Comparison of ENCODE assay signal across 2 cellular contexts in the genomic region with DNA sequence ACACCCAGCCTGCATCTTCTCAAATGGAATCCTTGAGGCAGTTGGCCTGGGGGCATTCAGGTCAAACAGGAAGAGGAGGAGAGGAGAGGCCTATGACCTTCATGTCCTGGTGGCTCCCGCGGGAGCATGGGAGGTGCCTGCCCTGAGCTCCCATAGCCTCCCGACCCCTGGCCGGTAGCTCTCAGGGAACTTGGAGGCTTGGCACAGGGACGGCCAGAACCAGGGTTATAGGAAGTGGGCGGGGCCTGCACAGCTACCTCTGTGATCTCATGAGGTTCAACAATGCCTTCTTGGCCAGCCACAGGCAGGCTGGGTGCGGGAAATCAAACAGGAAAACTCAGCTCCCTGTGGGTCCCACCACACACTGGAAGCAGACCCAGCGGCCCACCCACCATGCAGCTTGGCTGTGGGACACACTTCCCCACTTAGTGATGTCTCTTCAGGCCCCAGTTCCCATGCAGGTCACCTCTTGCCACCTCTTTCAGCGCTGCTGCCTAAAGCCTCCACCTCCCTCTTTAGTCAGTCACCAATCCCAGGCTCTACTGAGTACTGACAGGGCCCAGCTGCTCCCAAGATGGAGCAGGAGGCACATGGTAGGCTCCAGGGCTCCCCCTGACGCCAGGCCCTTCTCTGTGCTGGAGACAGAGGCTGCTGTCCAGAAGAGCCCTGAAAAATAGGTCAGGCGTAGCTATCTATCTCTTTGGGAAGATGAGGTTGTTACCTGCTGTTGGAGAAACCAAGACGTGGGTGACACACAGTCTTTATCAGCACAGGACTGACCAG.
TF ChIP-seq lines count a peak whose summit lies in the region.

Gene SLFNL1, minus strand, starts transcription at position 200 of the 783 bp plus-strand sequence. CDS start 1,065 bp downstream, outside the sequence.

TF ChIP-seq in K562, 482 proteins besides CTCF, POLR2A, EP300 and RAD21:
- TF ChIP-seq POLR2G (IDR thresholded peaks at IDR 0.05; ENCODE audit: low read depth, low read length) (peak; percentile 73), RBM22 (IDR thresholded peaks at IDR 0.05; ENCODE audit: low read depth, low read length, poor library complexity, severe bottlenecking) (peak; percentile 45), TFAM (CRISPR knock-in tag; conservative IDR thresholded peaks at IDR 0.05) (no peak), YY1 (IDR thresholded peaks at IDR 0.05; ENCODE audit: borderline replicate concordance in 1 of 3, control insufficient read depth in 1 of 3, extremely low read depth in 1 of 3, insufficient read depth in 3 of 3, insufficient read length in 1 of 3, insufficient replicate concordance in 2 of 3, low read depth in 1 of 3, low read length in 2 of 3) (peak in 1 of 3 experiments; percentile 22), POLR2AphosphoS5 (IDR thresholded peaks at IDR 0.05; ENCODE audit: control insufficient read depth, insufficient read depth, low read depth, low read length) (peak; percentile 16; the same call in 1 of the 2 replicates), CBX1 (IDR thresholded peaks at IDR 0.05; ENCODE audit: low read depth) (no peak)
- TF ChIP-seq, protein P1, sequence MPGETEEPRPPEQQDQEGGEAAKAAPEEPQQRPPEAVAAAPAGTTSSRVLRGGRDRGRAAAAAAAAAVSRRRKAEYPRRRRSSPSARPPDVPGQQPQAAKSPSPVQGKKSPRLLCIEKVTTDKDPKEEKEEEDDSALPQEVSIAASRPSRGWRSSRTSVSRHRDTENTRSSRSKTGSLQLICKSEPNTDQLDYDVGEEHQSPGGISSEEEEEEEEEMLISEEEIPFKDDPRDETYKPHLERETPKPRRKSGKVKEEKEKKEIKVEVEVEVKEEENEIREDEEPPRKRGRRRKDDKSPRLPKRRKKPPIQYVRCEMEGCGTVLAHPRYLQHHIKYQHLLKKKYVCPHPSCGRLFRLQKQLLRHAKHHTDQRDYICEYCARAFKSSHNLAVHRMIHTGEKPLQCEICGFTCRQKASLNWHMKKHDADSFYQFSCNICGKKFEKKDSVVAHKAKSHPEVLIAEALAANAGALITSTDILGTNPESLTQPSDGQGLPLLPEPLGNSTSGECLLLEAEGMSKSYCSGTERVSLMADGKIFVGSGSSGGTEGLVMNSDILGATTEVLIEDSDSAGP (CRISPR knock-in tag; IDR thresholded peaks at IDR 0.05) = no peak
- TF ChIP-seq, protein P2, sequence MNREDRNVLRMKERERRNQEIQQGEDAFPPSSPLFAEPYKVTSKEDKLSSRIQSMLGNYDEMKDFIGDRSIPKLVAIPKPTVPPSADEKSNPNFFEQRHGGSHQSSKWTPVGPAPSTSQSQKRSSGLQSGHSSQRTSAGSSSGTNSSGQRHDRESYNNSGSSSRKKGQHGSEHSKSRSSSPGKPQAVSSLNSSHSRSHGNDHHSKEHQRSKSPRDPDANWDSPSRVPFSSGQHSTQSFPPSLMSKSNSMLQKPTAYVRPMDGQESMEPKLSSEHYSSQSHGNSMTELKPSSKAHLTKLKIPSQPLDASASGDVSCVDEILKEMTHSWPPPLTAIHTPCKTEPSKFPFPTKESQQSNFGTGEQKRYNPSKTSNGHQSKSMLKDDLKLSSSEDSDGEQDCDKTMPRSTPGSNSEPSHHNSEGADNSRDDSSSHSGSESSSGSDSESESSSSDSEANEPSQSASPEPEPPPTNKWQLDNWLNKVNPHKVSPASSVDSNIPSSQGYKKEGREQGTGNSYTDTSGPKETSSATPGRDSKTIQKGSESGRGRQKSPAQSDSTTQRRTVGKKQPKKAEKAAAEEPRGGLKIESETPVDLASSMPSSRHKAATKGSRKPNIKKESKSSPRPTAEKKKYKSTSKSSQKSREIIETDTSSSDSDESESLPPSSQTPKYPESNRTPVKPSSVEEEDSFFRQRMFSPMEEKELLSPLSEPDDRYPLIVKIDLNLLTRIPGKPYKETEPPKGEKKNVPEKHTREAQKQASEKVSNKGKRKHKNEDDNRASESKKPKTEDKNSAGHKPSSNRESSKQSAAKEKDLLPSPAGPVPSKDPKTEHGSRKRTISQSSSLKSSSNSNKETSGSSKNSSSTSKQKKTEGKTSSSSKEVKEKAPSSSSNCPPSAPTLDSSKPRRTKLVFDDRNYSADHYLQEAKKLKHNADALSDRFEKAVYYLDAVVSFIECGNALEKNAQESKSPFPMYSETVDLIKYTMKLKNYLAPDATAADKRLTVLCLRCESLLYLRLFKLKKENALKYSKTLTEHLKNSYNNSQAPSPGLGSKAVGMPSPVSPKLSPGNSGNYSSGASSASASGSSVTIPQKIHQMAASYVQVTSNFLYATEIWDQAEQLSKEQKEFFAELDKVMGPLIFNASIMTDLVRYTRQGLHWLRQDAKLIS (CRISPR knock-in tag; IDR thresholded peaks at IDR 0.05) = no peak
TF ChIP-seq in K562: peak in this region for 4.

TF ChIP-seq in HepG2, 621 proteins besides CTCF, POLR2A, EP300 and RAD21 (continues in another document):
- TF ChIP-seq ZNF225 (CRISPR knock-in tag; IDR thresholded peaks at IDR 0.05) (no peak), ZNF816 (CRISPR knock-in tag; IDR thresholded peaks at IDR 0.05; ENCODE audit: borderline replicate concordance) (no peak), RBM22 (optimal IDR thresholded peaks at IDR 0.05; ENCODE audit: low read length) (peak; percentile 90), POLR2G (IDR thresholded peaks at IDR 0.05; ENCODE audit: low read depth, low read length) (peak; percentile 56), ZNF383 (CRISPR knock-in tag; IDR thresholded peaks at IDR 0.05; ENCODE audit: borderline replicate concordance) (no peak), ZFP36L2 (CRISPR knock-in tag; IDR thresholded peaks at IDR 0.05) (no peak), PHB2 (IDR thresholded peaks at IDR 0.05; ENCODE audit: partially characterized antibody) (no peak), POLR2AphosphoS2 (IDR thresholded peaks at IDR 0.05; ENCODE audit: low read depth, low read length) (0 out of 2 replicates have a peak, but pooled peaks have one; percentile 34), ETV6 (CRISPR knock-in tag; conservative IDR thresholded peaks at IDR 0.05) (no peak), ERF (CRISPR knock-in tag; IDR thresholded peaks at IDR 0.05) (no peak), AGO1 (IDR thresholded peaks at IDR 0.05; ENCODE audit: low read depth, low read length, poor library complexity, severe bottlenecking) (peak; percentile 77), SMC3 (IDR thresholded peaks at IDR 0.05; ENCODE audit: low read length) (no peak), KDM5B (CRISPR knock-in tag; IDR thresholded peaks at IDR 0.05; ENCODE audit: borderline replicate concordance) (no peak), ZSCAN5A (CRISPR knock-in tag; IDR thresholded peaks at IDR 0.05; ENCODE audit: borderline replicate concordance) (no peak), YY1 (IDR thresholded peaks at IDR 0.05; ENCODE audit: insufficient read depth, insufficient replicate concordance, low read depth, low read length) (no peak), ZNF781 (CRISPR knock-in tag; IDR thresholded peaks at IDR 0.05; ENCODE audit: borderline replicate concordance, not compliant biosample characterization) (peak; percentile 49), ZNF761 (CRISPR knock-in tag; conservative IDR thresholded peaks at IDR 0.05) (no peak), SSRP1 (CRISPR knock-in tag; IDR thresholded peaks at IDR 0.05) (peak; percentile 7; the same call in 1 of the 2 replicates), ZNF326 (CRISPR knock-in tag; IDR thresholded peaks at IDR 0.05; ENCODE audit: borderline replicate concordance) (peak; percentile 36; the same call in 1 of the 2 replicates), POLR2AphosphoS5 (IDR thresholded peaks at IDR 0.05; ENCODE audit: low read depth, low read length) (peak; percentile 41; the same call in 1 of the 2 replicates), AGO2 (optimal IDR thresholded peaks at IDR 0.05; ENCODE audit: low read depth, low read length) (peak; percentile 94)
- TF ChIP-seq, protein P3, sequence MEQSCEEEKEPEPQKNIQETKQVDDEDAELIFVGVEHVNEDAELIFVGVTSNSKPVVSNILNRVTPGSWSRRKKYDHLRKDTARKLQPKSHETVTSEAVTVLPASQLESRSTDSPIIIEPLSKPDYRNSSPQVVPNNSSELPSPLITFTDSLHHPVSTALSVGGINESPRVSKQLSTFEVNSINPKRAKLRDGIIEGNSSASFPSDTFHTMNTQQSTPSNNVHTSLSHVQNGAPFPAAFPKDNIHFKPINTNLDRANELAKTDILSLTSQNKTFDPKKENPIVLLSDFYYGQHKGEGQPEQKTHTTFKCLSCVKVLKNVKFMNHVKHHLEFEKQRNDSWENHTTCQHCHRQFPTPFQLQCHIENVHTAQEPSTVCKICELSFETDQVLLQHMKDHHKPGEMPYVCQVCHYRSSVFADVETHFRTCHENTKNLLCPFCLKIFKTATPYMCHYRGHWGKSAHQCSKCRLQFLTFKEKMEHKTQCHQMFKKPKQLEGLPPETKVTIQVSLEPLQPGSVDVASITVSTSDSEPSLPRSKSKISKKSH (CRISPR knock-in tag; IDR thresholded peaks at IDR 0.05; ENCODE audit: borderline replicate concordance) = 0 out of 2 replicates have a peak, but pooled peaks have one; percentile 28
- TF ChIP-seq, protein P4, sequence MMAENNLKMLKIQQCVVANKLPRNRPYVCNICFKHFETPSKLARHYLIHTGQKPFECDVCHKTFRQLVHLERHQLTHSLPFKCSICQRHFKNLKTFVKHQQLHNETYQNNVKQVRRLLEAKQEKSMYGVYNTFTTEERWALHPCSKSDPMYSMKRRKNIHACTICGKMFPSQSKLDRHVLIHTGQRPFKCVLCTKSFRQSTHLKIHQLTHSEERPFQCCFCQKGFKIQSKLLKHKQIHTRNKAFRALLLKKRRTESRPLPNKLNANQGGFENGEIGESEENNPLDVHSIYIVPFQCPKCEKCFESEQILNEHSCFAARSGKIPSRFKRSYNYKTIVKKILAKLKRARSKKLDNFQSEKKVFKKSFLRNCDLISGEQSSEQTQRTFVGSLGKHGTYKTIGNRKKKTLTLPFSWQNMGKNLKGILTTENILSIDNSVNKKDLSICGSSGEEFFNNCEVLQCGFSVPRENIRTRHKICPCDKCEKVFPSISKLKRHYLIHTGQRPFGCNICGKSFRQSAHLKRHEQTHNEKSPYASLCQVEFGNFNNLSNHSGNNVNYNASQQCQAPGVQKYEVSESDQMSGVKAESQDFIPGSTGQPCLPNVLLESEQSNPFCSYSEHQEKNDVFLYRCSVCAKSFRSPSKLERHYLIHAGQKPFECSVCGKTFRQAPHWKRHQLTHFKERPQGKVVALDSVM (CRISPR knock-in tag; IDR thresholded peaks at IDR 0.05) = no peak
- TF ChIP-seq, protein P5, sequence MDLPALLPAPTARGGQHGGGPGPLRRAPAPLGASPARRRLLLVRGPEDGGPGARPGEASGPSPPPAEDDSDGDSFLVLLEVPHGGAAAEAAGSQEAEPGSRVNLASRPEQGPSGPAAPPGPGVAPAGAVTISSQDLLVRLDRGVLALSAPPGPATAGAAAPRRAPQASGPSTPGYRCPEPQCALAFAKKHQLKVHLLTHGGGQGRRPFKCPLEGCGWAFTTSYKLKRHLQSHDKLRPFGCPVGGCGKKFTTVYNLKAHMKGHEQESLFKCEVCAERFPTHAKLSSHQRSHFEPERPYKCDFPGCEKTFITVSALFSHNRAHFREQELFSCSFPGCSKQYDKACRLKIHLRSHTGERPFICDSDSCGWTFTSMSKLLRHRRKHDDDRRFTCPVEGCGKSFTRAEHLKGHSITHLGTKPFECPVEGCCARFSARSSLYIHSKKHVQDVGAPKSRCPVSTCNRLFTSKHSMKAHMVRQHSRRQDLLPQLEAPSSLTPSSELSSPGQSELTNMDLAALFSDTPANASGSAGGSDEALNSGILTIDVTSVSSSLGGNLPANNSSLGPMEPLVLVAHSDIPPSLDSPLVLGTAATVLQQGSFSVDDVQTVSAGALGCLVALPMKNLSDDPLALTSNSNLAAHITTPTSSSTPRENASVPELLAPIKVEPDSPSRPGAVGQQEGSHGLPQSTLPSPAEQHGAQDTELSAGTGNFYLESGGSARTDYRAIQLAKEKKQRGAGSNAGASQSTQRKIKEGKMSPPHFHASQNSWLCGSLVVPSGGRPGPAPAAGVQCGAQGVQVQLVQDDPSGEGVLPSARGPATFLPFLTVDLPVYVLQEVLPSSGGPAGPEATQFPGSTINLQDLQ (CRISPR knock-in tag; IDR thresholded peaks at IDR 0.05) = 0 out of 2 replicates have a peak, but pooled peaks have one; percentile 48
- TF ChIP-seq, protein P6, sequence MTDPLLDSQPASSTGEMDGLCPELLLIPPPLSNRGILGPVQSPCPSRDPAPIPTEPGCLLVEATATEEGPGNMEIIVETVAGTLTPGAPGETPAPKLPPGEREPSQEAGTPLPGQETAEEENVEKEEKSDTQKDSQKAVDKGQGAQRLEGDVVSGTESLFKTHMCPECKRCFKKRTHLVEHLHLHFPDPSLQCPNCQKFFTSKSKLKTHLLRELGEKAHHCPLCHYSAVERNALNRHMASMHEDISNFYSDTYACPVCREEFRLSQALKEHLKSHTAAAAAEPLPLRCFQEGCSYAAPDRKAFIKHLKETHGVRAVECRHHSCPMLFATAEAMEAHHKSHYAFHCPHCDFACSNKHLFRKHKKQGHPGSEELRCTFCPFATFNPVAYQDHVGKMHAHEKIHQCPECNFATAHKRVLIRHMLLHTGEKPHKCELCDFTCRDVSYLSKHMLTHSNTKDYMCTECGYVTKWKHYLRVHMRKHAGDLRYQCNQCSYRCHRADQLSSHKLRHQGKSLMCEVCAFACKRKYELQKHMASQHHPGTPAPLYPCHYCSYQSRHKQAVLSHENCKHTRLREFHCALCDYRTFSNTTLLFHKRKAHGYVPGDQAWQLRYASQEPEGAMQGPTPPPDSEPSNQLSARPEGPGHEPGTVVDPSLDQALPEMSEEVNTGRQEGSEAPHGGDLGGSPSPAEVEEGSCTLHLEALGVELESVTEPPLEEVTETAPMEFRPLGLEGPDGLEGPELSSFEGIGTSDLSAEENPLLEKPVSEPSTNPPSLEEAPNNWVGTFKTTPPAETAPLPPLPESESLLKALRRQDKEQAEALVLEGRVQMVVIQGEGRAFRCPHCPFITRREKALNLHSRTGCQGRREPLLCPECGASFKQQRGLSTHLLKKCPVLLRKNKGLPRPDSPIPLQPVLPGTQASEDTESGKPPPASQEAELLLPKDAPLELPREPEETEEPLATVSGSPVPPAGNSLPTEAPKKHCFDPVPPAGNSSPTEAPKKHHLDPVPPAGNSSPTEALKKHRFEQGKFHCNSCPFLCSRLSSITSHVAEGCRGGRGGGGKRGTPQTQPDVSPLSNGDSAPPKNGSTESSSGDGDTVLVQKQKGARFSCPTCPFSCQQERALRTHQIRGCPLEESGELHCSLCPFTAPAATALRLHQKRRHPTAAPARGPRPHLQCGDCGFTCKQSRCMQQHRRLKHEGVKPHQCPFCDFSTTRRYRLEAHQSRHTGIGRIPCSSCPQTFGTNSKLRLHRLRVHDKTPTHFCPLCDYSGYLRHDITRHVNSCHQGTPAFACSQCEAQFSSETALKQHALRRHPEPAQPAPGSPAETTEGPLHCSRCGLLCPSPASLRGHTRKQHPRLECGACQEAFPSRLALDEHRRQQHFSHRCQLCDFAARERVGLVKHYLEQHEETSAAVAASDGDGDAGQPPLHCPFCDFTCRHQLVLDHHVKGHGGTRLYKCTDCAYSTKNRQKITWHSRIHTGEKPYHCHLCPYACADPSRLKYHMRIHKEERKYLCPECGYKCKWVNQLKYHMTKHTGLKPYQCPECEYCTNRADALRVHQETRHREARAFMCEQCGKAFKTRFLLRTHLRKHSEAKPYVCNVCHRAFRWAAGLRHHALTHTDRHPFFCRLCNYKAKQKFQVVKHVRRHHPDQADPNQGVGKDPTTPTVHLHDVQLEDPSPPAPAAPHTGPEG (CRISPR knock-in tag; IDR thresholded peaks at IDR 0.05) = no peak
